32 cellular contexts compared by ENCODE assay signal in genomic region chr5:7068156-7068555, GRCh38.
"Had no signal": no experiment of that assay in that cellular context is flagged by ENCODE, and none has a peak within 500 bp of the region (broad histone marks: within the 10 kb centered on the region; RNA-seq: fewer than 3 reads in every experiment).

No MANE protein-coding gene starts in this region.

- H3K4me1 ChIP-seq: adrenal gland, body of pancreas, breast epithelium had no signal

- H3K36me3 ChIP-seq: adrenal gland, brain microvascular endothelial cell, breast epithelium, WERI-Rb-1 had no signal

- H3K27ac ChIP-seq: adrenal gland, body of pancreas, brain microvascular endothelial cell, breast epithelium, WERI-Rb-1 had no signal

- FAIRE-seq: astrocyte, TTC549 had no signal

- H3K27me3 ChIP-seq: adrenal gland, body of pancreas, brain microvascular endothelial cell, breast epithelium had no signal

- ATAC-seq: activated CD4-positive, alpha-beta T cell treated with anti-CD3 and anti-CD28 coated beads for 36 hours; activated CD8-positive, alpha-beta memory T cell treated with anti-CD3 and anti-CD28 coated beads, Interleukin-2, amount 10 ng/mL, durations not matched to agents 7 days and 5 days; activated CD8-positive, alpha-beta T cell treated with anti-CD3 and anti-CD28 coated beads, Interleukin-2, amount 10 ng/mL, durations not matched to agents 7 days and 5 days; activated naive CD4-positive, alpha-beta T cell treated with anti-CD3 and anti-CD28 coated beads, Interleukin-2, amount 50 U/mL, for 72 hours; body of pancreas had no signal

- DNase-seq: activated B cell treated with CpG ODN at 0.5 μM for 24 hours; activated CD4-positive, alpha-beta memory T cell treated with anti-CD3 and anti-CD28 coated beads, Interleukin-2, amount 10 ng/mL, durations not matched to agents 7 days and 5 days; activated CD4-positive, alpha-beta T cell treated with anti-CD3 and anti-CD28 coated beads for 1 hour; activated CD4-positive, alpha-beta T cell treated with anti-CD3 and anti-CD28 coated beads for 36 hours; activated CD4-positive, alpha-beta T cell treated with anti-CD3 and anti-CD28 coated beads for 48 hours; activated CD4-positive, alpha-beta T cell treated with anti-CD3 and anti-CD28 coated beads, Interleukin-2, amount 10 ng/mL, durations not matched to agents 7 days and 5 days; activated CD4-positive, alpha-beta T cell treated with anti-CD3 and anti-CD28 coated beads, Interleukin-2, amount 50 U/mL, for 48 hours; activated CD8-positive, alpha-beta memory T cell treated with anti-CD3 and anti-CD28 coated beads for 24 hours; activated CD8-positive, alpha-beta memory T cell treated with anti-CD3 and anti-CD28 coated beads, Interleukin-2, amount 10 ng/mL, durations not matched to agents 7 days and 5 days; activated CD8-positive, alpha-beta memory T cell treated with anti-CD3 and anti-CD28 coated beads, Interleukin-2, amount 50 U/mL, for 48 hours; activated CD8-positive, alpha-beta T cell treated with anti-CD3 and anti-CD28 coated beads, Interleukin-2, amount 10 ng/mL, durations not matched to agents 7 days and 5 days; activated effector memory CD4-positive, alpha-beta T cell treated with Interleukin-2 at 50 U/mL for 16 hours; activated gamma-delta T cell; activated naive CD4-positive, alpha-beta T cell treated with anti-CD3 and anti-CD28 coated beads, Interleukin-2, amount 50 U/mL, for 16 hours; activated naive CD4-positive, alpha-beta T cell treated with Interleukin-2 at 50 U/mL for 16 hours; activated naive CD8-positive, alpha-beta T cell treated with anti-CD3 and anti-CD28 coated beads for 36 hours; activated T-cell treated with anti-CD3 and anti-CD28 coated beads, Interleukin-2, amount 50 U/mL, for 24 hours; activated T-cell treated with anti-CD3 and anti-CD28 coated beads, Interleukin-2, amount 50 U/mL, for 48 hours; adrenal gland; amniotic stem cell; aorta; body of pancreas; brain microvascular endothelial cell; central memory CD4-positive, alpha-beta T cell; T-helper 1 cell; T-helper 2 cell; T-helper 9 cell; WERI-Rb-1 had no signal

- H3K4me3 ChIP-seq: adrenal gland, body of pancreas, breast epithelium had no signal

- H3K9me3 ChIP-seq: adrenal gland, body of pancreas had no signal
